9 cellular contexts compared by ENCODE assay signal in genomic region chr14:21071225-21072041, GRCh38. TPM values are rescaled to one million over a fixed set of nuclear protein-coding genes. Genes with fewer than 3 reads are reported as not detected.
DNase-seq lines count a peak whose midpoint lies in the region; ATAC-seq and TF ChIP-seq lines count a peak whose summit lies in the region.
"Had no signal": no experiment of that assay in that cellular context is flagged by ENCODE, and none has a peak within 500 bp of the region (broad histone marks: within the 10 kb centered on the region; RNA-seq: fewer than 3 reads in every experiment).

No MANE protein-coding gene starts in this region.

- TF ChIP-seq CTCF in BJ (IDR thresholded peaks at IDR 0.05; ENCODE audit: insufficient read depth, low read depth, low read length) (0 out of 2 replicates have a peak, but pooled peaks have one; percentile 8), WTC11 (IDR thresholded peaks at IDR 0.05) (no peak), endothelial cell (IDR thresholded peaks at IDR 0.05; ENCODE audit: unreplicated experiment) (no peak)

- peak overlapping the region; percentile 79 for H3K4me3 ChIP-seq in BJ (ENCODE audit: low read depth, low read length)

- ATAC-seq in GM18909 (IDR thresholded peaks at IDR 0.05; ENCODE audit: poor library complexity, unreplicated experiment) (peak; percentile 70), HG03108 (IDR thresholded peaks at IDR 0.05; ENCODE audit: unreplicated experiment) (peak; percentile 70), WTC11 (peak; percentile 46), memory B cell (ENCODE audit: low read depth) (peak; percentile 57)

- peaks cover 28% of the 10 kb centered on the region for H3K36me3 ChIP-seq in BJ (ENCODE audit: control insufficient read depth, insufficient read depth, low read length)

- CTCF ChIA-PET in BJ (lab: Yijun Ruan, JAX) = interaction anchor here (0.5 to 6.3 kb wide), 17 partner anchors 11 to 221 kb away, joined by 3 to 117 read pairs (median 5); partner anchors contain the start of genes TMEM253 and ZNF219
- CTCF ChIA-PET in WTC11 (lab: Charles Lee) = interaction anchor here (0.6 to 4.6 kb wide), 33 partner anchors 8 to 1695 kb away, joined by 3 to 165 read pairs (median 7); partner anchors contain the start of genes RNASE4, SLC39A2, TMEM253 and ZNF219

- H3K27me3 Mint-ChIP-seq in WTC11 (ENCODE audit: low read depth) (peaks cover 4% of the 10 kb centered on the region; the same call in 1 of the 2 replicates), endothelial cell (ENCODE audit: unreplicated experiment) (peaks cover 22% of the 10 kb centered on the region), memory B cell (peaks cover 22% of the 10 kb centered on the region)

- H3K27ac Mint-ChIP-seq in WTC11 = peak overlapping the region; percentile 80
- peak overlapping the region; percentile 74 for H3K27ac Mint-ChIP-seq in endothelial cell (ENCODE audit: unreplicated experiment)
- peak overlapping the region; percentile 17 for H3K27ac Mint-ChIP-seq in memory B cell

- peaks cover 28% of the 10 kb centered on the region for H3K36me3 Mint-ChIP-seq in WTC11
- peaks cover 14% of the 10 kb centered on the region for H3K36me3 Mint-ChIP-seq in endothelial cell (ENCODE audit: low read depth, unreplicated experiment)
- no peaks in the 10 kb centered on the region for H3K36me3 Mint-ChIP-seq in memory B cell

- POLR2A ChIA-PET in BJ (lab: Charles Lee) (interaction anchor here (0.6 kb wide), 4 partner anchors 22 to 477 kb away, joined by 3 to 19 read pairs (median 6); no protein-coding TSS in a partner anchor), WTC11 (lab: Charles Lee) (interaction anchor here (0.6 to 3.0 kb wide), 16 partner anchors 13 to 728 kb away, joined by 3 to 74 read pairs (median 7); partner anchors contain the start of genes PARP2 and TMEM253)

- DNase-seq in BJ (ENCODE audit: low read depth) = peak; percentile 71
- peak; percentile 80 for DNase-seq in NCI-H2227 treated with DMSO at 0.1 percent for 48 hours (lab: John Stamatoyannopoulos, UW)
- DNase-seq in WTC11 (ENCODE audit: low spot score) = peak; percentile 88
- peak; percentile 73 for DNase-seq in endothelial cell (ENCODE audit: low spot score)
- DNase-seq in memory B cell (ENCODE audit: low spot score in 2 of 2) = peak; percentile 28 to 56
- peak; percentile 59 for DNase-seq in stimulated activated naive CD4-positive, alpha-beta T cell treated with Interleukin-2 at 50 U/mL for 16 hours (lab: John Stamatoyannopoulos, UW)

- no peaks in the 10 kb centered on the region for H3K27me3 ChIP-seq in BJ (ENCODE audit: control insufficient read depth, insufficient read depth, low read length)

- H3K4me3 Mint-ChIP-seq in WTC11 (peak overlapping the region; percentile 89), endothelial cell (ENCODE audit: unreplicated experiment) (peak overlapping the region; percentile 90), memory B cell (peak overlapping the region; percentile 89)

- H3K4me1 Mint-ChIP-seq in WTC11 (peaks cover 33% of the 10 kb centered on the region), endothelial cell (ENCODE audit: unreplicated experiment) (peaks cover 15% of the 10 kb centered on the region), memory B cell (peaks cover 40% of the 10 kb centered on the region)

- H3K9me3 Mint-ChIP-seq in WTC11 (no peaks in the 10 kb centered on the region), endothelial cell (ENCODE audit: unreplicated experiment) (no peaks in the 10 kb centered on the region), memory B cell (no peaks in the 10 kb centered on the region)

TF ChIP-seq in WTC11, 78 proteins besides CTCF, POLR2A, EP300 and RAD21:
- no peak for TF ChIP-seq ZNF425 (CRISPR knock-in tag; conservative IDR thresholded peaks at IDR 0.05)
- no peak for TF ChIP-seq TEAD4 (CRISPR knock-in tag; IDR thresholded peaks at IDR 0.05)
- TF ChIP-seq ZNF281 (CRISPR knock-in tag; IDR thresholded peaks at IDR 0.05) = 0 out of 2 replicates have a peak, but pooled peaks have one; percentile 62
- TF ChIP-seq ZNF423 (CRISPR knock-in tag; IDR thresholded peaks at IDR 0.05) = 0 out of 2 replicates have a peak, but pooled peaks have one; percentile 13
- 0 out of 2 replicates have a peak, but pooled peaks have one; percentile 42 for TF ChIP-seq E2F5 (CRISPR knock-in tag; IDR thresholded peaks at IDR 0.05)
- TF ChIP-seq ZNF263 (CRISPR knock-in tag; IDR thresholded peaks at IDR 0.05; ENCODE audit: low read depth) = peak; percentile 95
- peak; percentile 60; the same call in 1 of the 2 replicates for TF ChIP-seq MYBL2 (CRISPR knock-in tag; IDR thresholded peaks at IDR 0.05)
- no peak for TF ChIP-seq NR2C2 (CRISPR knock-in tag; IDR thresholded peaks at IDR 0.05)

RNA-seq across cellular contexts. Expression of gene ARHGEF40, which starts 1.3 kb away (rescaled TPM):
- polyA plus RNA-seq in BJ (2011; rRNA removed) = 40.4 and 62.7 TPM in 2 replicates
- 38.1 and 59.2 TPM in 2 replicates for polyA minus RNA-seq in BJ (2011; rRNA and poly(A)+ RNA removed)
- total RNA-seq in WTC11 (2021) (58.6 to 74.2 TPM (median 58.8 TPM) in 3 replicates), endothelial cell (ENCODE audit: unreplicated experiment) (12.5 TPM)

RNA-seq across cellular contexts. Expression of gene RNASE8, which starts 13.8 kb away (rescaled TPM):
- polyA plus RNA-seq in BJ (2011; rRNA removed) = not detected in 2 replicates
- not detected in 2 replicates for polyA minus RNA-seq in BJ (2011; rRNA and poly(A)+ RNA removed)
- total RNA-seq in WTC11 (2021) (not detected in 3 replicates), endothelial cell (ENCODE audit: unreplicated experiment) (not detected)
- total RNA-seq: NCI-H460 had no signal

RNA-seq across cellular contexts. Expression of gene ZNF219, which starts 27.0 kb away (rescaled TPM):
- 10.5 and 12.2 TPM in 2 replicates for polyA plus RNA-seq in BJ (2011; rRNA removed)
- polyA minus RNA-seq in BJ (2011; rRNA and poly(A)+ RNA removed) = 3.9 and 6.1 TPM in 2 replicates
- total RNA-seq in WTC11 (2021) = 149 to 154 TPM (median 149 TPM) in 3 replicates
- 27.0 TPM for total RNA-seq in endothelial cell (ENCODE audit: unreplicated experiment)

RNA-seq across cellular contexts. Expression of gene RNASE7, which starts 29.3 kb away (rescaled TPM):
- polyA plus RNA-seq in BJ (2011; rRNA removed) = not detected in 2 replicates
- polyA minus RNA-seq in BJ (2011; rRNA and poly(A)+ RNA removed) = not detected in 2 replicates
- total RNA-seq in WTC11 (2021) (not detected in 3 replicates), endothelial cell (ENCODE audit: unreplicated experiment) (not detected)
- total RNA-seq: NCI-H460 had no signal

RNA-seq across cellular contexts. Expression of gene TMEM253, which starts 29.4 kb away (rescaled TPM):
- polyA plus RNA-seq in BJ (2011; rRNA removed) = 0.55 and 0.75 TPM in 2 replicates
- polyA minus RNA-seq in BJ (2011; rRNA and poly(A)+ RNA removed) = 0.14 TPM in 1 of 2 replicates, not detected in the other
- total RNA-seq in WTC11 (2021) (1.7 to 2.2 TPM (median 1.9 TPM) in 3 replicates), endothelial cell (ENCODE audit: unreplicated experiment) (0.90 TPM)

Comparison
In these comparisons a context has a peak if more than half of its experiments do, and no peak if none do; other contexts are left out.
1. Peak in every context shown above with its lines: DNase-seq, ATAC-seq and H3K4me3 ChIP-seq.
2. H3K27ac Mint-ChIP-seq: peak in every context shown above with its lines; median percentile 80 in WTC11; 74 in endothelial cell; 17 in memory B cell.